Comparison of ENCODE assay signal across 1 cellular context in the genomic region with DNA sequence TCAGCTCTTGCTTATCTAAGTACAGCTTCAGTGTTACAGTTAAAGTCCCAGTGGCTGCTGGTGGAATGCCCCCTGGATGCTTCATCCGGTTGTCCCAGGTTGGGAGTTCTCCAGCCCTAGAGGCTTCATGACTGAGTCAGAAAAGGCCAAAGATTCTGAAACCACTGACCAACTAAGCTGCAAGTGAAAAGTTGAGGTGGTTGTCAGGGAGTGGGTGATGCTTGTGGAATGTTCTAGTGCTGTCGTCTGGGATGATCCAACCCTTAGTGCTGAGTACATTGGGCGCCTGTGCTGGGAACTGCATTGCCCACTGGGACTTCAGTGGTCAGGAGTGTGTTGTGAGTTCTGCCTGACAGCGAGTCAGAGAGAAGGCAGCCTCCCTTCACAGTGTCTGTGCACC.
TF ChIP-seq lines count a peak whose summit lies in the region.

No MANE protein-coding gene starts in this region.

TF ChIP-seq in SK-N-SH, 30 proteins besides CTCF, POLR2A, EP300 and RAD21:
- TF ChIP-seq FOSL2 (IDR thresholded peaks at IDR 0.05; ENCODE audit: borderline replicate concordance, low read depth), result peak; percentile 35; the same call in 1 of the 2 replicates
- TF ChIP-seq EZH2phosphoT487 (IDR thresholded peaks at IDR 0.05; ENCODE audit: borderline replicate concordance, low read depth), result no peak
